In the genomic region with DNA sequence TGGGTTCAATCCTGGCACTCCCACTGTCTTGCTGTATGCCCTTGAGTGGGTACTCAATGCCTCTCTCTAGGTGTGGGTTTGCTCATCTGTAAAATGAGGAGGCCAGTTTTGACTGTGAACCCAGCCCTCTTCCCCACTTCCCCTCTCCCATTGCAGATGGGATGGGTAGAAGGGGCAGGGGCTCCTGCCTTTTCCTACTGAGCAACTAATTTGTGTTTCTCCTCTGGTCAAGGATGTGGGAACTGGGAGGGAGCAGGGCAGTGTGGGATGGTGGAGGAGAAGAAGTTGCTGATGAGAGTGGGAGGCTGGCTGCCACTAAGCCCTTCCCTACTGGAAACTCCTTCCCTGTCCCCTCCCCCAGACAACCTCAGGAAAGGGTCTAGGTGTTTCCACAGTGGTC, we compare ENCODE assay signal across 11 cellular contexts. TPM values are rescaled to one million over a fixed set of nuclear protein-coding genes. Genes with fewer than 3 reads are reported as not detected.
DNase-seq lines count a peak whose midpoint lies in the region; ATAC-seq and TF ChIP-seq lines count a peak whose summit lies in the region.
"Had no signal": no experiment of that assay in that cellular context is flagged by ENCODE, and none has a peak within 500 bp of the region (broad histone marks: within the 10 kb centered on the region; RNA-seq: fewer than 3 reads in every experiment).

No MANE protein-coding gene starts in this region.

- no peaks in the 10 kb centered on the region for H3K79me1 ChIP-seq in H9 (ENCODE audit: insufficient read depth, low read depth, low read length, poor library complexity, severe bottlenecking)

- no peak overlapping the region for H3K14ac ChIP-seq in H9 (ENCODE audit: insufficient read depth, low read length)

- no peak overlapping the region for H3K56ac ChIP-seq in H9 (ENCODE audit: insufficient read length, low read depth, low read length)

- no peak overlapping the region for H3K18ac ChIP-seq in H9 (ENCODE audit: insufficient read length, low read depth, low read length)

- peaks cover 58% of the 10 kb centered on the region for H3K4me1 ChIP-seq in CD4-positive, alpha-beta memory T cell (ENCODE audit: insufficient read depth, low read length)
- H3K4me1 ChIP-seq in ascending aorta (peaks cover 7 to 16% of the 10 kb centered on the region in 2 donors), H9 (ENCODE audit: insufficient read depth, low read length) (peaks cover 6% of the 10 kb centered on the region; the same call in 1 of the 2 replicates)
- H3K4me1 ChIP-seq: parathyroid adenoma had no signal

- no peaks in the 10 kb centered on the region for H3K36me3 ChIP-seq in CD4-positive, alpha-beta memory T cell (ENCODE audit: insufficient read depth, low read length)
- H3K36me3 ChIP-seq in ascending aorta, result no peaks in the 10 kb centered on the region
- H3K36me3 ChIP-seq: SJSA1 had no signal

- H3K9me3 Mint-ChIP-seq in CD4-positive, alpha-beta memory T cell, result no peaks in the 10 kb centered on the region
- H3K9me3 Mint-ChIP-seq in natural killer cell treated with Interleukin-12 subunit alpha and Interleukin-12 subunit beta and Interleukin-15 and Interleukin-18, amount 100 ng/mL, for 72 hours, result no peaks in the 10 kb centered on the region
- H3K9me3 Mint-ChIP-seq in H9, result no peaks in the 10 kb centered on the region

- no peak for ATAC-seq in natural killer cell treated with Interleukin-12 subunit alpha and Interleukin-12 subunit beta and Interleukin-15 and Interleukin-18, amount 100 ng/mL, for 72 hours
- ATAC-seq: HCT116 had no signal

- no peaks in the 10 kb centered on the region for H3K9me3 ChIP-seq in CD4-positive, alpha-beta memory T cell (ENCODE audit: control insufficient read depth in 1 of 2, low read length in 2 of 2)
- H3K9me3 ChIP-seq in ascending aorta (no peaks in the 10 kb centered on the region), H9 (ENCODE audit: control insufficient read depth, low read depth, low read length) (no peaks in the 10 kb centered on the region)
- H3K9me3 ChIP-seq: SJSA1 had no signal

- H3K4me1 Mint-ChIP-seq in CD4-positive, alpha-beta memory T cell, result peaks cover 45 to 58% (median 52%) of the 10 kb centered on the region in 4 donors
- H3K4me1 Mint-ChIP-seq in natural killer cell treated with Interleukin-12 subunit alpha and Interleukin-12 subunit beta and Interleukin-15 and Interleukin-18, amount 100 ng/mL, for 72 hours (ENCODE audit: low read depth in 2 of 2), result peaks cover 54 to 56% of the 10 kb centered on the region in 2 donors
- H3K4me1 Mint-ChIP-seq in H9, result peaks cover 30 to 54% of the 10 kb centered on the region in 2 experiments

- no peak overlapping the region for H3K4ac ChIP-seq in H9 (ENCODE audit: low read depth, low read length)

- no peak overlapping the region for H3T11ph ChIP-seq in H9 (ENCODE audit: low read length)

- no peaks in the 10 kb centered on the region for H4K20me1 ChIP-seq in H9 (ENCODE audit: control insufficient read depth, insufficient read depth, insufficient read length)

- no peak overlapping the region for H3K4me2 ChIP-seq in H9 (ENCODE audit: insufficient read depth, insufficient read length, low read length)

- no peak overlapping the region for H2BK120ac ChIP-seq in H9 (ENCODE audit: low read depth, low read length, poor library complexity, severe bottlenecking)

- TF ChIP-seq CTCF in HL-60 (IDR thresholded peaks at IDR 0.05; ENCODE audit: insufficient read depth, low read length) (no peak), ascending aorta (IDR thresholded peaks at IDR 0.05) (no peak), H9 (conservative IDR thresholded peaks at IDR 0.05) (no peak)

- H3K27ac ChIP-seq in CD4-positive, alpha-beta memory T cell (ENCODE audit: low read depth, low read length), result peak overlapping the region; percentile 89
- H3K27ac ChIP-seq in HL-60 (replicated peaks) (peak overlapping the region; percentile 86), ascending aorta (peak overlapping the region; percentile 28 to 80), H9 (ENCODE audit: insufficient read length, low read depth, low read length) (no peak overlapping the region)
- H3K27ac ChIP-seq: parathyroid adenoma, SJSA1 had no signal

- CTCF ChIA-PET in CD4-positive, alpha-beta memory T cell (lab: Charles Lee; ENCODE audit: partially characterized antibody), result interaction anchor here (11.3 kb wide), 1 partner anchor 54 kb away, joined by 162 read pairs; a partner anchor contains a TSS

- no peak overlapping the region for H2BK12ac ChIP-seq in H9 (ENCODE audit: insufficient read length, low read depth, low read length)

- H3K4me3 Mint-ChIP-seq in CD4-positive, alpha-beta memory T cell, result peak overlapping the region in 4 of 8 donors; percentile 31 to 93 (median 86)
- H3K4me3 Mint-ChIP-seq in natural killer cell treated with Interleukin-12 subunit alpha and Interleukin-12 subunit beta and Interleukin-15 and Interleukin-18, amount 100 ng/mL, for 72 hours, result peak overlapping the region; percentile 88
- H3K4me3 Mint-ChIP-seq in H9, result no peak overlapping the region

- H3K23me2 ChIP-seq in H9 (ENCODE audit: insufficient read length, low read depth, low read length, poor library complexity, severe bottlenecking), result peaks cover 8% of the 10 kb centered on the region

- H3K36me3 Mint-ChIP-seq in CD4-positive, alpha-beta memory T cell, result no peaks in the 10 kb centered on the region
- H3K36me3 Mint-ChIP-seq in natural killer cell treated with Interleukin-12 subunit alpha and Interleukin-12 subunit beta and Interleukin-15 and Interleukin-18, amount 100 ng/mL, for 72 hours, result no peaks in the 10 kb centered on the region
- no peaks in the 10 kb centered on the region for H3K36me3 Mint-ChIP-seq in H9 (ENCODE audit: insufficient read depth in 1 of 3, low read depth in 3 of 3)

- no peak overlapping the region for H2AFZ ChIP-seq in H9 (ENCODE audit: low read length)
- H2AFZ ChIP-seq: parathyroid adenoma had no signal

- peak overlapping the region; percentile 95 to 99 (median 98) for H3K27ac Mint-ChIP-seq in CD4-positive, alpha-beta memory T cell
- peak overlapping the region; percentile 98 to 100 for H3K27ac Mint-ChIP-seq in natural killer cell treated with Interleukin-12 subunit alpha and Interleukin-12 subunit beta and Interleukin-15 and Interleukin-18, amount 100 ng/mL, for 72 hours
- no peak overlapping the region; a peak in 1 of 7 replicates for H3K27ac Mint-ChIP-seq in H9

- no peak overlapping the region for H4K91ac ChIP-seq in H9 (ENCODE audit: insufficient read length, low read depth, low read length)

- no peak overlapping the region for H2AK5ac ChIP-seq in H9 (ENCODE audit: insufficient read length, low read length)

- no peak overlapping the region for H2BK20ac ChIP-seq in H9 (ENCODE audit: low read depth, low read length, poor library complexity, severe bottlenecking)

- H3K27me3 ChIP-seq in CD4-positive, alpha-beta memory T cell (ENCODE audit: insufficient read depth, low read length), result no peaks in the 10 kb centered on the region
- no peaks in the 10 kb centered on the region for H3K27me3 ChIP-seq in HL-60 (ENCODE audit: insufficient read depth, poor library complexity, severe bottlenecking)
- no peaks in the 10 kb centered on the region for H3K27me3 ChIP-seq in ascending aorta
- no peaks in the 10 kb centered on the region for H3K27me3 ChIP-seq in H9 (ENCODE audit: insufficient read depth, low read length)
- H3K27me3 ChIP-seq: SJSA1 had no signal

- intact Hi-C loops in CD4-positive, alpha-beta memory T cell (cut with micrococcal nuclease), result loop anchor here (5.0 kb wide), 1 partner anchor 459 kb away; no protein-coding TSS in a partner anchor
- intact Hi-C loops in ascending aorta (cut with DNase I), result loop anchor here (5.0 kb wide), 1 partner anchor 49 kb away; a partner anchor contains a TSS

- H3K27me3 Mint-ChIP-seq in CD4-positive, alpha-beta memory T cell, result no peaks in the 10 kb centered on the region
- H3K27me3 Mint-ChIP-seq in natural killer cell treated with Interleukin-12 subunit alpha and Interleukin-12 subunit beta and Interleukin-15 and Interleukin-18, amount 100 ng/mL, for 72 hours, result no peaks in the 10 kb centered on the region
- H3K27me3 Mint-ChIP-seq in H9 (ENCODE audit: low read depth), result peaks cover 5% of the 10 kb centered on the region; the same call in 1 of the 2 replicates

- H3K9ac ChIP-seq in H9 (ENCODE audit: extremely low read depth, insufficient read length, low read length), result no peak overlapping the region
- H3K9ac ChIP-seq: parathyroid adenoma had no signal

- POLR2A ChIA-PET in CD4-positive, alpha-beta memory T cell (lab: Charles Lee; ENCODE audit: partially characterized antibody), result interaction anchor here (0.6 to 4.7 kb wide), 6 partner anchors 10 to 225 kb away, joined by 3 to 331 read pairs (median 59); a partner anchor contains a TSS

- H4K5ac ChIP-seq in H9 (ENCODE audit: insufficient read length, low read depth, low read length), result no peak overlapping the region

- DNase-seq in CD4-positive, alpha-beta memory T cell, result no peak
- DNase-seq in HL-60 (ENCODE audit: low read depth in 1 of 2, low spot score in 1 of 2) (no peak), ascending aorta (ENCODE audit: low spot score in 2 of 2) (no peak), HCEC 1CT (no peak), H9 (no peak), SHP77 treated with DMSO at 0.1 percent for 48 hours (lab: John Stamatoyannopoulos, UW) (no peak)
- DNase-seq in natural killer cell treated with Interleukin-12 subunit alpha and Interleukin-12 subunit beta and Interleukin-15 and Interleukin-18, amount 100 ng/mL, for 72 hours (ENCODE audit: low spot score), result no peak
- DNase-seq: NCI-H1417 treated with DMSO at 0.1 percent for 48 hours had no signal

- H2BK5ac ChIP-seq in H9 (ENCODE audit: insufficient read length, low read length), result no peak overlapping the region

- H3K79me2 ChIP-seq in H9 (ENCODE audit: insufficient read depth, low read length), result no peaks in the 10 kb centered on the region
- H3K79me2 ChIP-seq: parathyroid adenoma had no signal

- H3K4me3 ChIP-seq in CD4-positive, alpha-beta memory T cell (ENCODE audit: low read length in 2 of 2), result peak overlapping the region in 1 of 2 donors; percentile 27
- H3K4me3 ChIP-seq in HL-60 (replicated peaks; ENCODE audit: insufficient read depth, low read length) (no peak overlapping the region), ascending aorta (no peak overlapping the region)
- H3K4me3 ChIP-seq: SJSA1 had no signal

- no peak overlapping the region for H3K23ac ChIP-seq in H9 (ENCODE audit: insufficient read length, low read depth, low read length)

- H4K8ac ChIP-seq in H9 (replicated peaks; ENCODE audit: insufficient read length, low read depth, low read length), result no peak overlapping the region

- no peak overlapping the region for H2BK15ac ChIP-seq in H9 (ENCODE audit: low read depth, low read length)

RNA-seq across cellular contexts. Expression of a gene that starts 20.2 kb away (rescaled TPM):
- 1 to 10 TPM; 4.5 to 5.9 TPM for total RNA-seq in CD4-positive, alpha-beta memory T cell
- 1 to 10 TPM in 1 of 2 donors, under 1 TPM in 1; 0.16 to 1.7 TPM for polyA plus RNA-seq in CD4-positive, alpha-beta memory T cell
- total RNA-seq in ascending aorta, result 28.6 TPM
- 1 to 10 TPM; 3.1 to 5.0 TPM for total RNA-seq in natural killer cell treated with Interleukin-12 subunit alpha and Interleukin-12 subunit beta and Interleukin-15 and Interleukin-18, amount 100 ng/mL, for 72 hours
- 3.7 TPM in 2 replicates for total RNA-seq in H9 (2021)

RNA-seq across cellular contexts. Expression of a gene that starts 49.8 kb away (rescaled TPM):
- total RNA-seq in CD4-positive, alpha-beta memory T cell, result 10 to 100 TPM; 22.7 to 24.1 TPM
- polyA plus RNA-seq in CD4-positive, alpha-beta memory T cell, result 10 to 100 TPM; 10.6 to 29.1 TPM
- total RNA-seq in ascending aorta (41.4 TPM), H9 (2021) (16.6 and 18.1 TPM in 2 replicates)
- total RNA-seq in natural killer cell treated with Interleukin-12 subunit alpha and Interleukin-12 subunit beta and Interleukin-15 and Interleukin-18, amount 100 ng/mL, for 72 hours, result 10 to 100 TPM; 31.2 to 47.2 TPM

Comparison
In these comparisons a context has a peak if more than half of its experiments do, and no peak if none do; other contexts are left out.
1. H3K27ac Mint-ChIP-seq: peak in CD4-positive, alpha-beta memory T cell (7 of 7) and natural killer cell treated with Interleukin-12 subunit alpha and Interleukin-12 subunit beta and Interleukin-15 and Interleukin-18, amount 100 ng/mL, for 72 hours (2 of 2); none in H9 (0 of 3).